Comparison of ENCODE assay signal across 1 cellular context in the genomic region with DNA sequence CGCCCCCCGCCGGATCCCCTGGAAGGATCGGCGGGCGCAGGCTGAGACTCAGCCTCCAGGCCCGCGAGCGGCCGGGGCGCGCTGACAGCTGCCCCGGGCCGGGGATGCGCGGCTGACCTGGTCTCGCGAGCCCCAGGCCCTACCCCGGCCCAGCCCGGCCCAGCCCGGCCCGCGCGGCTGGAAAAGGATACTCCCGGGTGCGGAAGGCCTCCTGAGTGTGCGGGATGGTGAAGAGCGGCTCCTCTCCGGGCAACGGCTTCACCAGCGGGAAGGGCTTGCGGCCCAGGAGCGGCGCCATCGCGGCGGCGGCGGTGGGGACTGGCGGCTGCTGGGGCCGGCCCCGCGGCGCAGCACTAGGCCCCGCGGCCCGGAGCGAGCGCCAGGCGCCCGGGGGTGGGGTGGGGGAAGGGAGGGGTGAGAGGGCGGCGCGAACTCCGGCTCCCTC.
TF ChIP-seq lines count a peak whose summit lies in the region.

No MANE protein-coding gene starts in this region.

TF ChIP-seq in SK-N-SH treated with all-trans-retinoic acid at 6 μM for 48 hours, 23 proteins besides CTCF, POLR2A, EP300 and RAD21 (continued from another document):
- TF ChIP-seq, protein P1, sequence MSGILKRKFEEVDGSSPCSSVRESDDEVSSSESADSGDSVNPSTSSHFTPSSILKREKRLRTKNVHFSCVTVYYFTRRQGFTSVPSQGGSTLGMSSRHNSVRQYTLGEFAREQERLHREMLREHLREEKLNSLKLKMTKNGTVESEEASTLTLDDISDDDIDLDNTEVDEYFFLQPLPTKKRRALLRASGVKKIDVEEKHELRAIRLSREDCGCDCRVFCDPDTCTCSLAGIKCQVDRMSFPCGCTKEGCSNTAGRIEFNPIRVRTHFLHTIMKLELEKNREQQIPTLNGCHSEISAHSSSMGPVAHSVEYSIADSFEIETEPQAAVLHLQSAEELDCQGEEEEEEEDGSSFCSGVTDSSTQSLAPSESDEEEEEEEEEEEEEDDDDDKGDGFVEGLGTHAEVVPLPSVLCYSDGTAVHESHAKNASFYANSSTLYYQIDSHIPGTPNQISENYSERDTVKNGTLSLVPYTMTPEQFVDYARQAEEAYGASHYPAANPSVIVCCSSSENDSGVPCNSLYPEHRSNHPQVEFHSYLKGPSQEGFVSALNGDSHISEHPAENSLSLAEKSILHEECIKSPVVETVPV (CRISPR knock-in tag; IDR thresholded peaks at IDR 0.05): no peak
- TF ChIP-seq, protein P2, sequence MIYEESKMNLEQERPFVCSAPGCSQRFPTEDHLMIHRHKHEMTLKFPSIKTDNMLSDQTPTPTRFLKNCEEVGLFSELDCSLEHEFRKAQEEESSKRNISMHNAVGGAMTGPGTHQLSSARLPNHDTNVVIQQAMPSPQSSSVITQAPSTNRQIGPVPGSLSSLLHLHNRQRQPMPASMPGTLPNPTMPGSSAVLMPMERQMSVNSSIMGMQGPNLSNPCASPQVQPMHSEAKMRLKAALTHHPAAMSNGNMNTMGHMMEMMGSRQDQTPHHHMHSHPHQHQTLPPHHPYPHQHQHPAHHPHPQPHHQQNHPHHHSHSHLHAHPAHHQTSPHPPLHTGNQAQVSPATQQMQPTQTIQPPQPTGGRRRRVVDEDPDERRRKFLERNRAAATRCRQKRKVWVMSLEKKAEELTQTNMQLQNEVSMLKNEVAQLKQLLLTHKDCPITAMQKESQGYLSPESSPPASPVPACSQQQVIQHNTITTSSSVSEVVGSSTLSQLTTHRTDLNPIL (CRISPR knock-in tag; IDR thresholded peaks at IDR 0.05; ENCODE audit: low read depth): no peak
- TF ChIP-seq, protein P3, sequence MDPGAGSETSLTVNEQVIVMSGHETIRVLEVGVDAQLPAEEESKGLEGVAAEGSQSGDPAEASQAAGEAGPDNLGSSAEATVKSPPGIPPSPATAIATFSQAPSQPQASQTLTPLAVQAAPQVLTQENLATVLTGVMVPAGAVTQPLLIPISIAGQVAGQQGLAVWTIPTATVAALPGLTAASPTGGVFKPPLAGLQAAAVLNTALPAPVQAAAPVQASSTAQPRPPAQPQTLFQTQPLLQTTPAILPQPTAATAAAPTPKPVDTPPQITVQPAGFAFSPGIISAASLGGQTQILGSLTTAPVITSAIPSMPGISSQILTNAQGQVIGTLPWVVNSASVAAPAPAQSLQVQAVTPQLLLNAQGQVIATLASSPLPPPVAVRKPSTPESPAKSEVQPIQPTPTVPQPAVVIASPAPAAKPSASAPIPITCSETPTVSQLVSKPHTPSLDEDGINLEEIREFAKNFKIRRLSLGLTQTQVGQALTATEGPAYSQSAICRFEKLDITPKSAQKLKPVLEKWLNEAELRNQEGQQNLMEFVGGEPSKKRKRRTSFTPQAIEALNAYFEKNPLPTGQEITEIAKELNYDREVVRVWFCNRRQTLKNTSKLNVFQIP (CRISPR knock-in tag; IDR thresholded peaks at IDR 0.05; ENCODE audit: borderline replicate concordance, low read depth): no peak
